ENCODE assay signal across 8 cellular contexts in the genomic region with DNA sequence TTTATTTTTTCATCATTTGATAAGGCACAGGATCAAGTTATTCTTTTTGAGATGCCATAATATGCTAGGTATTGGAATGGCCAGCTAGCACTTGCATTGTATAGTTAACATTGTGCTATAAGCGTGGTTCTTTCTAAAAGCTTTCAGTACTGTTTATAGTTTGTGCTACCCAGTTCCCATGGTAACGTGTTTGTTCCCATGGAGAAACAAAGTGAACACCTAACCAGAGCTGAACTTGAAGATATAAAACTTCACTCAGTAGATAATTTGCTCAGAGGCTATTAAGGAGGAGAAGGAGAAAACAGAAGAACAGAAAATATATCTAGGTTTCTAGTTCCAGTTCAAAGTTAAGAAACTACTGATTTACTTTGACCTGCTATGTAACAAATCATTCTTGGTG. TPM values are rescaled to one million over a fixed set of nuclear protein-coding genes. Genes with fewer than 3 reads are reported as not detected.
A peak's percentile ranks its signal among the peaks of the same experiment; 100 is the strongest.
DNase-seq lines count a peak whose midpoint lies in the region; ATAC-seq, FAIRE-seq and TF ChIP-seq lines count a peak whose summit lies in the region.

No MANE protein-coding gene starts in this region.

- no peak for TF ChIP-seq CTCF in SK-N-SH (IDR thresholded peaks at IDR 0.05)
- no peak for TF ChIP-seq CTCF in neural progenitor cell (IDR thresholded peaks at IDR 0.05)
- no peak for TF ChIP-seq CTCF in kidney (IDR thresholded peaks at IDR 0.05; ENCODE audit: borderline replicate concordance, extremely low read depth, insufficient read depth)

- no peaks in the 10 kb centered on the region for H3K9me2 ChIP-seq in SK-N-SH

- no peak overlapping the region for H3K4me2 ChIP-seq in SK-N-SH
- H3K4me2 ChIP-seq in neural progenitor cell: no peak overlapping the region

- H3K27ac ChIP-seq in SK-N-SH (ENCODE audit: low read depth in 2 of 2, low read length in 1 of 2) (peak overlapping the region in 1 of 2 experiments; percentile 62; a peak in 2 of 4 replicates), neural progenitor cell (no peak overlapping the region), kidney (ENCODE audit: low read depth in 2 of 2, low read length in 2 of 2) (peak overlapping the region in 1 of 2 donors; percentile 72)

- no peak for TF ChIP-seq EP300 in SK-N-SH (IDR thresholded peaks at IDR 0.05; ENCODE audit: borderline replicate concordance in 1 of 2, low read depth in 1 of 2, low read length in 1 of 2)

- H3F3A ChIP-seq in SK-N-SH (replicated peaks; ENCODE audit: insufficient read depth) (peaks cover 10% of the 10 kb centered on the region), neural progenitor cell (ENCODE audit: low read depth) (no peaks in the 10 kb centered on the region)

- peaks cover 5% of the 10 kb centered on the region for H3K9me3 Mint-ChIP-seq in neural progenitor cell

- H3K4me3 Mint-ChIP-seq in neural progenitor cell: no peak overlapping the region

- no peak overlapping the region; the same call in 1 of the 2 replicates for H2AFZ ChIP-seq in SK-N-SH (ENCODE audit: low read depth)
- no peak overlapping the region for H2AFZ ChIP-seq in neural progenitor cell (replicated peaks)

- peaks cover 24% of the 10 kb centered on the region for H3K4me1 Mint-ChIP-seq in neural progenitor cell

- H4K20me1 ChIP-seq in SK-N-SH (ENCODE audit: insufficient read depth): no peaks in the 10 kb centered on the region
- H4K20me1 ChIP-seq in neural progenitor cell (ENCODE audit: low read depth): no peaks in the 10 kb centered on the region

- H3K36me3 Mint-ChIP-seq in neural progenitor cell: no peaks in the 10 kb centered on the region

- POLR2A ChIA-PET in SK-N-SH (lab: Yijun Ruan, JAX): no interaction called here

- H3K9me3 ChIP-seq in SK-N-SH (no peaks in the 10 kb centered on the region), neural progenitor cell (ENCODE audit: low read depth) (no peaks in the 10 kb centered on the region), kidney (ENCODE audit: control insufficient read depth in 1 of 2, low read length in 2 of 2) (no peaks in the 10 kb centered on the region)

- 86% methylated on average over 2 of the region's 2 CpGs for WGBS in SK-N-SH (ENCODE audit: low lambda C conversion rate)

- TF ChIP-seq RAD21 in SK-N-SH (IDR thresholded peaks at IDR 0.05; ENCODE audit: low read length): no peak

- H3K9ac ChIP-seq in SK-N-SH: peak overlapping the region; percentile 3; the same call in 1 of the 2 replicates
- H3K9ac ChIP-seq in neural progenitor cell: no peak overlapping the region
- H3K9ac ChIP-seq in kidney (ENCODE audit: low read length in 2 of 2): no peak overlapping the region

- H3K27ac Mint-ChIP-seq in neural progenitor cell: peak overlapping the region; percentile 94

- H3K4me3 ChIP-seq in SK-N-SH (ENCODE audit: low read depth in 2 of 2, low read length in 1 of 2): no peak overlapping the region
- H3K4me3 ChIP-seq in neural progenitor cell: no peak overlapping the region
- H3K4me3 ChIP-seq in kidney (ENCODE audit: low read length in 2 of 2): no peak overlapping the region

- no peaks in the 10 kb centered on the region for H3K27me3 Mint-ChIP-seq in neural progenitor cell (ENCODE audit: insufficient read depth, low read depth)

- no peaks in the 10 kb centered on the region for H3K36me3 ChIP-seq in SK-N-SH (replicated peaks in 1 of 2; ENCODE audit: control insufficient read depth in 1 of 2, insufficient read depth in 2 of 2, low read length in 1 of 2)
- H3K36me3 ChIP-seq in neural progenitor cell: no peaks in the 10 kb centered on the region
- H3K36me3 ChIP-seq in kidney (ENCODE audit: control insufficient read depth in 1 of 2, insufficient read depth in 2 of 2, low read length in 2 of 2): no peaks in the 10 kb centered on the region

- no peaks in the 10 kb centered on the region for H3K27me3 ChIP-seq in SK-N-SH (ENCODE audit: insufficient read depth)
- no peaks in the 10 kb centered on the region for H3K27me3 ChIP-seq in neural progenitor cell

- intact Hi-C loops in kidney (cut with DNase I): no loop called here

- ATAC-seq in GM19351 (IDR thresholded peaks at IDR 0.05; ENCODE audit: unreplicated experiment) (peak; percentile 66), HG03064 (IDR thresholded peaks at IDR 0.05; ENCODE audit: low read depth, unreplicated experiment) (peak; percentile 60)

- DNase-seq in SK-N-SH: no peak
- peak; percentile 20 for DNase-seq in neural progenitor cell (ENCODE audit: low spot score)
- DNase-seq in kidney: no peak
- no peak for DNase-seq in NCI-H446 (lab: John Stamatoyannopoulos, UW)
- no peak for DNase-seq in NCI-H2029 treated with DMSO at 0.1 percent for 48 hours (lab: John Stamatoyannopoulos, UW)
- no peak for DNase-seq in HK-2 (ENCODE audit: unreplicated experiment)

- H3K79me2 ChIP-seq in SK-N-SH (ENCODE audit: insufficient read depth): no peaks in the 10 kb centered on the region
- H3K79me2 ChIP-seq in neural progenitor cell (ENCODE audit: low read depth): no peaks in the 10 kb centered on the region

- H3K4me1 ChIP-seq in SK-N-SH (ENCODE audit: control insufficient read depth in 1 of 2, insufficient read depth in 2 of 2, low read depth in 1 of 2, low read length in 1 of 2) (peaks cover 0 to 16% of the 10 kb centered on the region in 2 experiments; a peak in 3 of 4 replicates), neural progenitor cell (peaks cover 15% of the 10 kb centered on the region), kidney (ENCODE audit: control insufficient read depth in 1 of 2, insufficient read depth in 1 of 2, low read depth in 1 of 2, low read length in 2 of 2) (peaks cover 6 to 17% of the 10 kb centered on the region in 2 donors)

- FAIRE-seq in kidney (lab: Jason Lieb, UNC): no peak

- CTCF ChIA-PET in SK-N-SH (lab: Yijun Ruan, JAX): interaction anchor here (0.7 to 2.5 kb wide), 4 partner anchors 77 to 291 kb away, joined by 3 to 6 read pairs (median 4); no protein-coding TSS in a partner anchor

TF ChIP-seq in SK-N-SH, 30 proteins besides CTCF, POLR2A, EP300 and RAD21 (continues in another document):
- TF ChIP-seq, protein P1, sequence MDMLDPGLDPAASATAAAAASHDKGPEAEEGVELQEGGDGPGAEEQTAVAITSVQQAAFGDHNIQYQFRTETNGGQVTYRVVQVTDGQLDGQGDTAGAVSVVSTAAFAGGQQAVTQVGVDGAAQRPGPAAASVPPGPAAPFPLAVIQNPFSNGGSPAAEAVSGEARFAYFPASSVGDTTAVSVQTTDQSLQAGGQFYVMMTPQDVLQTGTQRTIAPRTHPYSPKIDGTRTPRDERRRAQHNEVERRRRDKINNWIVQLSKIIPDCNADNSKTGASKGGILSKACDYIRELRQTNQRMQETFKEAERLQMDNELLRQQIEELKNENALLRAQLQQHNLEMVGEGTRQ (IDR thresholded peaks at IDR 0.05; ENCODE audit: borderline replicate concordance, low read depth, low read length): no peak
- TF ChIP-seq CHD2 (IDR thresholded peaks at IDR 0.05; ENCODE audit: low read length, partially characterized antibody): no peak
- TF ChIP-seq GATA2 (CRISPR knock-in tag; IDR thresholded peaks at IDR 0.05): no peak
- TF ChIP-seq, protein P2, sequence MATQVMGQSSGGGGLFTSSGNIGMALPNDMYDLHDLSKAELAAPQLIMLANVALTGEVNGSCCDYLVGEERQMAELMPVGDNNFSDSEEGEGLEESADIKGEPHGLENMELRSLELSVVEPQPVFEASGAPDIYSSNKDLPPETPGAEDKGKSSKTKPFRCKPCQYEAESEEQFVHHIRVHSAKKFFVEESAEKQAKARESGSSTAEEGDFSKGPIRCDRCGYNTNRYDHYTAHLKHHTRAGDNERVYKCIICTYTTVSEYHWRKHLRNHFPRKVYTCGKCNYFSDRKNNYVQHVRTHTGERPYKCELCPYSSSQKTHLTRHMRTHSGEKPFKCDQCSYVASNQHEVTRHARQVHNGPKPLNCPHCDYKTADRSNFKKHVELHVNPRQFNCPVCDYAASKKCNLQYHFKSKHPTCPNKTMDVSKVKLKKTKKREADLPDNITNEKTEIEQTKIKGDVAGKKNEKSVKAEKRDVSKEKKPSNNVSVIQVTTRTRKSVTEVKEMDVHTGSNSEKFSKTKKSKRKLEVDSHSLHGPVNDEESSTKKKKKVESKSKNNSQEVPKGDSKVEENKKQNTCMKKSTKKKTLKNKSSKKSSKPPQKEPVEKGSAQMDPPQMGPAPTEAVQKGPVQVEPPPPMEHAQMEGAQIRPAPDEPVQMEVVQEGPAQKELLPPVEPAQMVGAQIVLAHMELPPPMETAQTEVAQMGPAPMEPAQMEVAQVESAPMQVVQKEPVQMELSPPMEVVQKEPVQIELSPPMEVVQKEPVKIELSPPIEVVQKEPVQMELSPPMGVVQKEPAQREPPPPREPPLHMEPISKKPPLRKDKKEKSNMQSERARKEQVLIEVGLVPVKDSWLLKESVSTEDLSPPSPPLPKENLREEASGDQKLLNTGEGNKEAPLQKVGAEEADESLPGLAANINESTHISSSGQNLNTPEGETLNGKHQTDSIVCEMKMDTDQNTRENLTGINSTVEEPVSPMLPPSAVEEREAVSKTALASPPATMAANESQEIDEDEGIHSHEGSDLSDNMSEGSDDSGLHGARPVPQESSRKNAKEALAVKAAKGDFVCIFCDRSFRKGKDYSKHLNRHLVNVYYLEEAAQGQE (IDR thresholded peaks at IDR 0.05; ENCODE audit: low read depth, low read length): no peak
- TF ChIP-seq YY1 (IDR thresholded peaks at IDR 0.05; ENCODE audit: low read depth): no peak
- TF ChIP-seq, protein P3, sequence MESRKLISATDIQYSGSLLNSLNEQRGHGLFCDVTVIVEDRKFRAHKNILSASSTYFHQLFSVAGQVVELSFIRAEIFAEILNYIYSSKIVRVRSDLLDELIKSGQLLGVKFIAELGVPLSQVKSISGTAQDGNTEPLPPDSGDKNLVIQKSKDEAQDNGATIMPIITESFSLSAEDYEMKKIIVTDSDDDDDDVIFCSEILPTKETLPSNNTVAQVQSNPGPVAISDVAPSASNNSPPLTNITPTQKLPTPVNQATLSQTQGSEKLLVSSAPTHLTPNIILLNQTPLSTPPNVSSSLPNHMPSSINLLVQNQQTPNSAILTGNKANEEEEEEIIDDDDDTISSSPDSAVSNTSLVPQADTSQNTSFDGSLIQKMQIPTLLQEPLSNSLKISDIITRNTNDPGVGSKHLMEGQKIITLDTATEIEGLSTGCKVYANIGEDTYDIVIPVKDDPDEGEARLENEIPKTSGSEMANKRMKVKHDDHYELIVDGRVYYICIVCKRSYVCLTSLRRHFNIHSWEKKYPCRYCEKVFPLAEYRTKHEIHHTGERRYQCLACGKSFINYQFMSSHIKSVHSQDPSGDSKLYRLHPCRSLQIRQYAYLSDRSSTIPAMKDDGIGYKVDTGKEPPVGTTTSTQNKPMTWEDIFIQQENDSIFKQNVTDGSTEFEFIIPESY (IDR thresholded peaks at IDR 0.05; ENCODE audit: borderline replicate concordance, low read depth): no peak

RNA-seq across cellular contexts. Expression of a gene that starts 23.6 kb away (rescaled TPM):
- 0.62 and 0.99 TPM in 2 replicates for polyA plus RNA-seq in SK-N-SH (2012; rRNA removed)
- 0.81 and 0.82 TPM in 2 replicates for polyA plus RNA-seq in SK-N-SH (2012; cell fraction: cytosol; rRNA removed)
- polyA plus RNA-seq in SK-N-SH (2012; cell fraction: nucleus; rRNA removed): 1.2 and 2.0 TPM in 2 replicates
- total RNA-seq in neural progenitor cell (ENCODE audit: low replicate concordance): 3.0 and 5.3 TPM in 2 replicates
- total RNA-seq in kidney: 213 TPM
- polyA plus RNA-seq in kidney (ENCODE audit: insufficient read depth, low read depth, low replicate concordance): 10.3 TPM

Comparison
In these comparisons a context has a peak if more than half of its experiments do, and no peak if none do; other contexts are left out.
1. RNA of a gene that starts 23.6 kb away (total RNA-seq): 213 TPM in kidney (single experiment); 3.0 to 5.3 TPM in neural progenitor cell; every median in the first group is over 10 times any median in the second.